In the genomic region with DNA sequence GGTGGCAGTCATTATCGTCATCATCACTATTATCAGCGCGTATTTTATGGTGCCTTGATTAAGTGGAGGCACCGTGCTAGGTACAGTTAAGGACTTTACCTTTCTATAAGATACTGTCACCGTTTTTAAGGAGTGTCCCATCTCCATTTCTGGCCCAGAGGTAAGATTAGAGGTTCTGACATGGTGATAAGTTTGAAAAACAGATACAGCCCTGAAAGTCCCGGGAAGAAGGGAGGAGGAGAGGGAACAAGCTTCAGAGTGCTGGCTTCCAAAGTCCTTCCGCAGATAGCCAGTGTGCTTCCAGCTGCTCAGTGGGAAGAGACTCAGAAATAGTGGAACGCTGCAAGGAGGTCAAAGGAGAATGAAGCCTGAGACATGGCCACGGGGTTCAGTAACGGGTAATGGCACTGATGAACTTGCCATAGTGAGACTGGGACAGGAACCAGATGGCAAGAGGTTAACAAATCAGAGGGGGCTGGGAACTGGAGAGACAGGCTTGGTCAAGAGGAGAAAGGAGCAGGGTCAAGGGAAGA, we compare ENCODE assay signal across 28 cellular contexts. TPM values are rescaled to one million over a fixed set of nuclear protein-coding genes. Genes with fewer than 3 reads are reported as not detected.
A peak's percentile ranks its signal among the peaks of the same experiment; 100 is the strongest.
DNase-seq lines count a peak whose midpoint lies in the region; ATAC-seq, FAIRE-seq and TF ChIP-seq lines count a peak whose summit lies in the region.
"Had no signal": no experiment of that assay in that cellular context is flagged by ENCODE, and none has a peak within 500 bp of the region (broad histone marks: within the 10 kb centered on the region; RNA-seq: fewer than 3 reads in every experiment).

No MANE protein-coding gene starts in this region.

- peak; percentile 59 for ATAC-seq in Right ventricle myocardium inferior
- ATAC-seq in left ventricle myocardium superior: peak; percentile 74
- ATAC-seq in GM18868 (IDR thresholded peaks at IDR 0.05; ENCODE audit: unreplicated experiment): no peak
- ATAC-seq: activated naive CD4-positive, alpha-beta T cell treated with anti-CD3 and anti-CD28 coated beads, Interleukin-2, amount 50 U/mL, for 72 hours; activated T-helper 17 cell treated with anti-CD3 and anti-CD28 coated beads, Interleukin-2, amount 50 U/mL, for 72 hours; PC-3; stimulated activated naive B cell treated with anti-CD40 and anti-IgM and Interleukin-4, amounts not matched to agents 10 μg/mL and 1 μg/mL and 100 μg/mL, for 72 hours had no signal

- peaks cover 81% of the 10 kb centered on the region for H3K4me1 Mint-ChIP-seq in osteocyte (ENCODE audit: unreplicated experiment)
- H3K4me1 Mint-ChIP-seq: activated T-helper 17 cell treated with anti-CD3 and anti-CD28 coated beads, Interleukin-2, amount 50 U/mL, for 72 hours; CD4-positive, alpha-beta memory T cell; stimulated activated naive B cell treated with anti-CD40 and anti-IgM and Interleukin-4, amounts not matched to agents 10 μg/mL and 1 μg/mL and 100 μg/mL, for 72 hours had no signal

- no peak for DNase-seq in Right ventricle myocardium inferior (ENCODE audit: missing footprints)
- DNase-seq in cardiac septum (ENCODE audit: low spot score): no peak
- no peak for DNase-seq in left ventricle myocardium superior
- DNase-seq in osteocyte (ENCODE audit: extremely low spot score, unreplicated experiment): no peak
- DNase-seq in frontal cortex (ENCODE audit: low spot score in 2 of 2): no peak
- no peak for DNase-seq in HPDE6-E6E7 (ENCODE audit: extremely low spot score)
- DNase-seq in GM12892 (ENCODE audit: insufficient read length): no peak
- DNase-seq: activated B cell treated with CpG ODN at 0.5 μM for 24 hours; activated CD4-positive, alpha-beta T cell treated with anti-CD3 and anti-CD28 coated beads, Interleukin-2, amount 50 U/mL, for 4 hours; CD4-positive, alpha-beta memory T cell; effector CD8-positive, alpha-beta T cell; hypothalamus; MM.1S; NCI-H1417; NCI-H2081 treated with DMSO at 0.1 percent for 48 hours; SHP77; stimulated activated CD4-positive, alpha-beta T cell treated with anti-CD3 and anti-CD28 coated beads, Interleukin-12 subunit alpha, Interleukin-12 subunit beta, amount 100 ng/mL, for 4 hours; stimulated activated CD4-positive, alpha-beta T cell treated with anti-CD3 and anti-CD28 coated beads, Interleukin-4, amount 100 ng/mL, for 24 hours; stimulated activated naive B cell treated with anti-CD40 and anti-IgM and Interleukin-4, amounts not matched to agents 10 μg/mL and 1 μg/mL and 100 μg/mL, for 72 hours; SW 1271 had no signal

- FAIRE-seq in frontal cortex (lab: Jason Lieb, UNC): no peak
- no peak for FAIRE-seq in GM12892 (lab: Jason Lieb, UNC)
- FAIRE-seq: K562 had no signal

- intact Hi-C loops in Right ventricle myocardium inferior (cut with DNase I) (no loop called here), cardiac septum (cut with DNase I) (no loop called here), left ventricle myocardium superior (cut with micrococcal nuclease) (no loop called here)

- no peak for TF ChIP-seq CTCF in osteocyte (IDR thresholded peaks at IDR 0.05)

- no peaks in the 10 kb centered on the region for H3K36me3 Mint-ChIP-seq in osteocyte (ENCODE audit: unreplicated experiment)
- H3K36me3 Mint-ChIP-seq: activated naive CD4-positive, alpha-beta T cell treated with anti-CD3 and anti-CD28 coated beads, Interleukin-2, amount 50 U/mL, for 72 hours; CD4-positive, alpha-beta memory T cell; neural progenitor cell; stimulated activated naive B cell treated with anti-CD40 and anti-IgM and Interleukin-4, amounts not matched to agents 10 μg/mL and 1 μg/mL and 100 μg/mL, for 72 hours had no signal

- H3K9me3 Mint-ChIP-seq in osteocyte (ENCODE audit: unreplicated experiment): no peaks in the 10 kb centered on the region
- H3K9me3 Mint-ChIP-seq: activated B cell treated with CpG ODN at 0.5 μM for 24 hours; activated naive CD4-positive, alpha-beta T cell treated with anti-CD3 and anti-CD28 coated beads, Interleukin-2, amount 50 U/mL, for 72 hours; activated T-helper 17 cell treated with anti-CD3 and anti-CD28 coated beads, Interleukin-2, amount 50 U/mL, for 72 hours; stimulated activated naive B cell treated with anti-CD40 and anti-IgM and Interleukin-4, amounts not matched to agents 10 μg/mL and 1 μg/mL and 100 μg/mL, for 72 hours had no signal

- TF ChIP-seq POLR2A in GM12892 (IDR thresholded peaks at IDR 0.05; ENCODE audit: low read depth, low read length): no peak

- H3K27me3 Mint-ChIP-seq in osteocyte (ENCODE audit: unreplicated experiment): no peaks in the 10 kb centered on the region
- H3K27me3 Mint-ChIP-seq: stimulated activated naive B cell treated with anti-CD40 and anti-IgM and Interleukin-4, amounts not matched to agents 10 μg/mL and 1 μg/mL and 100 μg/mL, for 72 hours had no signal

- H3K27ac Mint-ChIP-seq in osteocyte (ENCODE audit: unreplicated experiment): peak overlapping the region; percentile 90
- H3K27ac Mint-ChIP-seq: activated B cell treated with CpG ODN at 0.5 μM for 24 hours; activated naive CD4-positive, alpha-beta T cell treated with anti-CD3 and anti-CD28 coated beads, Interleukin-2, amount 50 U/mL, for 72 hours; activated T-helper 17 cell treated with anti-CD3 and anti-CD28 coated beads, Interleukin-2, amount 50 U/mL, for 72 hours; CD4-positive, alpha-beta memory T cell; neural progenitor cell; stimulated activated naive B cell treated with anti-CD40 and anti-IgM and Interleukin-4, amounts not matched to agents 10 μg/mL and 1 μg/mL and 100 μg/mL, for 72 hours had no signal

- H3K4me3 Mint-ChIP-seq in osteocyte (ENCODE audit: unreplicated experiment): no peak overlapping the region
- H3K4me3 Mint-ChIP-seq: activated B cell treated with CpG ODN at 0.5 μM for 24 hours; activated T-helper 17 cell treated with anti-CD3 and anti-CD28 coated beads, Interleukin-2, amount 50 U/mL, for 72 hours; CD4-positive, alpha-beta memory T cell; neural progenitor cell; stimulated activated naive B cell treated with anti-CD40 and anti-IgM and Interleukin-4, amounts not matched to agents 10 μg/mL and 1 μg/mL and 100 μg/mL, for 72 hours had no signal

RNA-seq across cellular contexts. Expression of a gene that starts 9.1 kb away (rescaled TPM):
- total RNA-seq in Right ventricle myocardium inferior (not detected), cardiac septum (not detected), left ventricle myocardium superior (not detected), osteocyte (not detected in 2 replicates), frontal cortex (not detected)
- polyA plus RNA-seq in GM12892 (2012; ENCODE audit: missing spikeins): not detected
- total RNA-seq: activated B cell treated with CpG ODN at 0.5 μM for 24 hours; activated naive CD4-positive, alpha-beta T cell treated with anti-CD3 and anti-CD28 coated beads, Interleukin-2, amount 50 U/mL, for 72 hours; activated T-helper 17 cell treated with anti-CD3 and anti-CD28 coated beads, Interleukin-2, amount 50 U/mL, for 72 hours; CD4-positive, alpha-beta memory T cell; foreskin keratinocyte; lower leg skin had no signal
- polyA plus RNA-seq: CD4-positive, alpha-beta memory T cell; foreskin keratinocyte; K562 had no signal
